8 cellular contexts compared by ENCODE assay signal in genomic region chr3:127735767-127736693, GRCh38.
DNase-seq lines count a peak whose midpoint lies in the region; ATAC-seq lines count a peak whose summit lies in the region.

No MANE protein-coding gene starts in this region.

- DNase-seq in NCI-H69 (lab: John Stamatoyannopoulos, UW) = peak; percentile 27
- DNase-seq in posterior vena cava (ENCODE audit: low spot score) = peak; percentile 75
- no peak for DNase-seq in NCI-H1092 (lab: John Stamatoyannopoulos, UW)
- no peak for DNase-seq in retina
- DNase-seq in ecto neural progenitor cell (ENCODE audit: low spot score) = no peak

- intact Hi-C loops in posterior vena cava (cut with DNase I) = loop anchor here in 1 of 2 donors (5.0 kb wide), 1 partner anchor 39 kb away; no protein-coding TSS in a partner anchor

- ATAC-seq in GM18858 (IDR thresholded peaks at IDR 0.05; ENCODE audit: unreplicated experiment) (peak; percentile 74), HG02610 (IDR thresholded peaks at IDR 0.05; ENCODE audit: unreplicated experiment) (peak; percentile 81), esophagus mucosa (peak; percentile 52)

Comparison
In these comparisons a context has a peak if more than half of its experiments do, and no peak if none do; other contexts are left out.
1. DNase-seq: peak in NCI-H69 (single experiment) and posterior vena cava (single experiment); none in NCI-H1092 (single experiment), retina (single experiment) and ecto neural progenitor cell (single experiment).
2. Peak in every context shown above with its lines, with median percentiles within 50 percentile points of each other: ATAC-seq.